In genomic region chr9:132147839-132148238, GRCh38 we compare ENCODE assay signal across 29 cellular contexts. TPM values are rescaled to one million over a fixed set of nuclear protein-coding genes. Genes with fewer than 3 reads are reported as not detected.
"Had no signal": no experiment of that assay in that cellular context is flagged by ENCODE, and none has a peak within 500 bp of the region (broad histone marks: within the 10 kb centered on the region; RNA-seq: fewer than 3 reads in every experiment).

No MANE protein-coding gene starts in this region.

- H3K4me1 Mint-ChIP-seq: central memory CD8-positive, alpha-beta T cell; endodermal cell had no signal

- H3K4me3 Mint-ChIP-seq: activated CD4-positive, alpha-beta memory T cell treated with anti-CD3 and anti-CD28 coated beads, Interleukin-2, amount 10 ng/mL, durations not matched to agents 7 days and 5 days; activated CD4-positive, alpha-beta T cell treated with anti-CD3 and anti-CD28 coated beads, Interleukin-2, amount 10 ng/mL, durations not matched to agents 7 days and 5 days; activated naive CD8-positive, alpha-beta T cell; activated T-cell treated with anti-CD3 and anti-CD28 coated beads, Interleukin-2, amount 50 U/mL, for 24 hours; activated T-helper 17 cell treated with anti-CD3 and anti-CD28 coated beads, Interleukin-2, amount 50 U/mL, for 72 hours; central memory CD8-positive, alpha-beta T cell; dendritic cell treated with granulocyte-macrophage colony-stimulating factor and Interleukin-4, amounts not matched to agents 40 ng/mL and 50 ng/mL, for 4 days; endodermal cell had no signal

- FAIRE-seq: astrocyte, bronchial epithelial cell, frontal cortex had no signal

- H3K4me3 ChIP-seq: coronary artery, dorsolateral prefrontal cortex had no signal

- DNase-seq: activated CD4-positive, alpha-beta T cell treated with anti-CD3 and anti-CD28 coated beads for 1 hour; activated CD4-positive, alpha-beta T cell treated with anti-CD3 and anti-CD28 coated beads for 4 hours; activated CD4-positive, alpha-beta T cell treated with anti-CD3 and anti-CD28 coated beads, Interleukin-2, amount 50 U/mL, for 4 hours; activated CD8-positive, alpha-beta memory T cell treated with anti-CD3 and anti-CD28 coated beads, Interleukin-2, amount 50 U/mL, for 48 hours; activated effector memory CD4-positive, alpha-beta T cell treated with Interleukin-2 at 50 U/mL for 16 hours; activated gamma-delta T cell treated with Interleukin-2 at 50 U/mL for 16 hours; activated naive CD4-positive, alpha-beta T cell treated with anti-CD3 and anti-CD28 coated beads, Interleukin-2, amount 50 U/mL, for 16 hours; activated naive CD4-positive, alpha-beta T cell treated with Interleukin-2 at 50 U/mL for 16 hours; activated T-cell treated with anti-CD3 and anti-CD28 coated beads for 4 hours; activated T-cell treated with anti-CD3 and anti-CD28 coated beads, Interleukin-2, amount 50 U/mL, for 24 hours; amniotic stem cell; anterior cingulate cortex; brain microvascular endothelial cell; dorsolateral prefrontal cortex; effector memory CD4-positive, alpha-beta T cell; endodermal cell; foreskin fibroblast had no signal

- H3K27ac Mint-ChIP-seq: activated CD4-positive, alpha-beta memory T cell treated with anti-CD3 and anti-CD28 coated beads, Interleukin-2, amount 10 ng/mL, durations not matched to agents 7 days and 5 days; activated CD4-positive, alpha-beta T cell treated with anti-CD3 and anti-CD28 coated beads, Interleukin-2, amount 10 ng/mL, durations not matched to agents 7 days and 5 days; activated naive CD8-positive, alpha-beta T cell; activated T-cell treated with anti-CD3 and anti-CD28 coated beads, Interleukin-2, amount 50 U/mL, for 24 hours; activated T-helper 17 cell treated with anti-CD3 and anti-CD28 coated beads, Interleukin-2, amount 50 U/mL, for 72 hours; dendritic cell treated with granulocyte-macrophage colony-stimulating factor and Interleukin-4, amounts not matched to agents 40 ng/mL and 50 ng/mL, for 4 days; endodermal cell had no signal

- H3K27ac ChIP-seq: brain microvascular endothelial cell, coronary artery, dorsolateral prefrontal cortex had no signal

- H3K9me3 Mint-ChIP-seq: activated CD4-positive, alpha-beta memory T cell treated with anti-CD3 and anti-CD28 coated beads, Interleukin-2, amount 10 ng/mL, durations not matched to agents 7 days and 5 days; activated CD4-positive, alpha-beta T cell treated with anti-CD3 and anti-CD28 coated beads, Interleukin-2, amount 10 ng/mL, durations not matched to agents 7 days and 5 days; activated T-cell treated with anti-CD3 and anti-CD28 coated beads, Interleukin-2, amount 50 U/mL, for 24 hours; activated T-helper 17 cell treated with anti-CD3 and anti-CD28 coated beads, Interleukin-2, amount 50 U/mL, for 72 hours; central memory CD8-positive, alpha-beta T cell; dendritic cell treated with granulocyte-macrophage colony-stimulating factor and Interleukin-4, amounts not matched to agents 40 ng/mL and 50 ng/mL, for 4 days; endodermal cell had no signal

- ATAC-seq: esophagus mucosa had no signal

- H3K36me3 Mint-ChIP-seq: activated naive CD8-positive, alpha-beta T cell had no signal

- H3K36me3 ChIP-seq: brain microvascular endothelial cell had no signal

RNA-seq across cellular contexts. Expression of gene NTNG2, which starts 14.0 kb away (rescaled TPM):
- total RNA-seq: epithelial cell of proximal tubule had no signal
